In genomic region chr6:131893198-131893597, GRCh38 we compare ENCODE assay signal across 1 cellular context.
A peak's percentile ranks its signal among the peaks of the same experiment; 100 is the strongest.
TF ChIP-seq lines count a peak whose summit lies in the region.

No MANE protein-coding gene starts in this region.

TF ChIP-seq in HepG2, 621 proteins besides CTCF, POLR2A, EP300 and RAD21:
- no peak for TF ChIP-seq ZNF180 (CRISPR knock-in tag; IDR thresholded peaks at IDR 0.05; ENCODE audit: borderline replicate concordance, low read depth)
- peak; percentile 74 for TF ChIP-seq RBM22 (optimal IDR thresholded peaks at IDR 0.05; ENCODE audit: low read length)
- TF ChIP-seq ATF7-NPFF (CRISPR knock-in tag; IDR thresholded peaks at IDR 0.05; ENCODE audit: low read depth): 0 out of 2 replicates have a peak, but pooled peaks have one; percentile 12
- peak; percentile 75; the same call in 1 of the 2 replicates for TF ChIP-seq PAF1 (CRISPR knock-in tag; IDR thresholded peaks at IDR 0.05)
